8 cellular contexts compared by ENCODE assay signal in genomic region chr7:50304911-50305621, GRCh38. TPM values are rescaled to one million over a fixed set of nuclear protein-coding genes. Genes with fewer than 3 reads are reported as not detected.
DNase-seq lines count a peak whose midpoint lies in the region; ATAC-seq and TF ChIP-seq lines count a peak whose summit lies in the region.

No MANE protein-coding gene starts in this region.

- DNase-seq in DMS79 treated with DMSO at 0.1 percent for 48 hours (lab: John Stamatoyannopoulos, UW) (peak; percentile 41), DMS79 (lab: John Stamatoyannopoulos, UW) (no peak), T-helper 22 cell (ENCODE audit: low read depth) (peak; percentile 50), progenitor cell of endocrine pancreas (ENCODE audit: low spot score, unreplicated experiment) (no peak), SK-N-DZ (ENCODE audit: low spot score) (no peak)

- H3K36me3 Mint-ChIP-seq in progenitor cell of endocrine pancreas (ENCODE audit: insufficient read depth): no peaks in the 10 kb centered on the region

- peaks cover 13% of the 10 kb centered on the region in 2 donors for H3K27me3 ChIP-seq in duodenal mucosa (ENCODE audit: control insufficient read depth in 1 of 2, insufficient read depth in 2 of 2, low read length in 2 of 2)

- H3K4me3 Mint-ChIP-seq in progenitor cell of endocrine pancreas (ENCODE audit: low read depth): peak overlapping the region; percentile 62

- TF ChIP-seq CTCF in progenitor cell of endocrine pancreas (IDR thresholded peaks at IDR 0.05; ENCODE audit: unreplicated experiment): no peak

- H3K4me1 Mint-ChIP-seq in progenitor cell of endocrine pancreas (ENCODE audit: low read depth): no peaks in the 10 kb centered on the region

- no peaks in the 10 kb centered on the region for H3K9me3 ChIP-seq in duodenal mucosa (ENCODE audit: control insufficient read depth in 1 of 2, low read length in 2 of 2)

- peak; percentile 30 for ATAC-seq in HG03039 (IDR thresholded peaks at IDR 0.05; ENCODE audit: unreplicated experiment)
- no peak for ATAC-seq in GM18519 (IDR thresholded peaks at IDR 0.05; ENCODE audit: low FRiP score, unreplicated experiment)

- peak overlapping the region; percentile 60 to 69 for H3K4me3 ChIP-seq in duodenal mucosa (ENCODE audit: low read depth in 1 of 2, low read length in 2 of 2)

- peak overlapping the region; percentile 53 for H3K27ac ChIP-seq in duodenal mucosa (ENCODE audit: low read depth, low read length)

- H3K27me3 Mint-ChIP-seq in progenitor cell of endocrine pancreas: peaks cover 86% of the 10 kb centered on the region

- no peaks in the 10 kb centered on the region for H3K36me3 ChIP-seq in duodenal mucosa (ENCODE audit: control insufficient read depth in 1 of 2, insufficient read depth in 2 of 2, low read length in 2 of 2)

- no peaks in the 10 kb centered on the region for H3K9me3 Mint-ChIP-seq in progenitor cell of endocrine pancreas (ENCODE audit: low read depth)

- peak overlapping the region; percentile 57 to 66 for H3K9ac ChIP-seq in duodenal mucosa (ENCODE audit: low read depth in 1 of 2, low read length in 2 of 2)

- peaks cover 0 to 8% of the 10 kb centered on the region in 2 donors for H3K4me1 ChIP-seq in duodenal mucosa (ENCODE audit: control insufficient read depth in 1 of 2, insufficient read depth in 2 of 2, low read length in 2 of 2)

- H3K27ac Mint-ChIP-seq in progenitor cell of endocrine pancreas: peak overlapping the region; percentile 46

RNA-seq across cellular contexts. Expression of gene IKZF1, which starts 0.6 kb away (rescaled TPM):
- 0.36 and 0.42 TPM in 2 replicates for total RNA-seq in progenitor cell of endocrine pancreas
- not detected in 2 replicates for polyA plus RNA-seq in SK-N-DZ (2014; cell fraction: cytosol; rRNA removed)
- not detected in 2 replicates for polyA plus RNA-seq in SK-N-DZ (2014; cell fraction: nucleus; rRNA removed)

Comparison
In these comparisons a context has a peak if more than half of its experiments do, and no peak if none do; other contexts are left out.
1. DNase-seq: peak in DMS79 treated with DMSO at 0.1 percent for 48 hours (single experiment) and T-helper 22 cell (single experiment); none in DMS79 (single experiment), progenitor cell of endocrine pancreas (single experiment) and SK-N-DZ (single experiment).